ENCODE assay signal across 12 cellular contexts in genomic region chr11:73716153-73717056, GRCh38. TPM values are rescaled to one million over a fixed set of nuclear protein-coding genes. Genes with fewer than 3 reads are reported as not detected.
DNase-seq lines count a peak whose midpoint lies in the region; ATAC-seq and TF ChIP-seq lines count a peak whose summit lies in the region.
"Had no signal": no experiment of that assay in that cellular context is flagged by ENCODE, and none has a peak within 500 bp of the region (broad histone marks: within the 10 kb centered on the region; RNA-seq: fewer than 3 reads in every experiment).

No MANE protein-coding gene starts in this region.

- H3K27me3 ChIP-seq in CD4-positive, alpha-beta T cell (ENCODE audit: control insufficient read depth, insufficient read depth, low read length) = no peaks in the 10 kb centered on the region
- H3K27me3 ChIP-seq in sigmoid colon = no peaks in the 10 kb centered on the region
- H3K27me3 ChIP-seq: esophagus squamous epithelium had no signal

- no peak for TF ChIP-seq CTCF in CD4-positive, alpha-beta T cell (IDR thresholded peaks at IDR 0.05)
- TF ChIP-seq CTCF in HFFc6 (IDR thresholded peaks at IDR 0.05) = no peak
- no peak for TF ChIP-seq CTCF in sigmoid colon (IDR thresholded peaks at IDR 0.05)

- no peak overlapping the region for H3K4me3 ChIP-seq in sigmoid colon
- H3K4me3 ChIP-seq: esophagus squamous epithelium had no signal

- intact Hi-C loops in CD4-positive, alpha-beta T cell (cut with DNase I, micrococcal nuclease) = no loop called here
- intact Hi-C loops in sigmoid colon (cut with DNase I) = no loop called here

- no peaks in the 10 kb centered on the region for H3K9me3 ChIP-seq in CD4-positive, alpha-beta T cell (ENCODE audit: control insufficient read depth, low read length)
- no peaks in the 10 kb centered on the region for H3K9me3 ChIP-seq in sigmoid colon
- H3K9me3 ChIP-seq: esophagus squamous epithelium had no signal

- H3K27me3 Mint-ChIP-seq in CD4-positive, alpha-beta T cell = no peaks in the 10 kb centered on the region
- H3K27me3 Mint-ChIP-seq in HFFc6 (ENCODE audit: insufficient read depth) = no peaks in the 10 kb centered on the region
- no peaks in the 10 kb centered on the region for H3K27me3 Mint-ChIP-seq in T-helper 2 cell treated with Interferon-gamma antibody and Interleukin-4, amounts not matched to agents 5 μg/mL and 100 μg/mL, for 36 hours (ENCODE audit: low read depth)

- peaks cover 0 to 45% (median 9%) of the 10 kb centered on the region in 4 donors for H3K36me3 ChIP-seq in sigmoid colon

- DNase-seq in CD4-positive, alpha-beta T cell = no peak
- no peak for DNase-seq in HFFc6
- DNase-seq in T-helper 2 cell treated with Interferon-gamma antibody and Interleukin-4, amounts not matched to agents 5 μg/mL and 100 μg/mL, for 36 hours (ENCODE audit: low spot score) = no peak
- peak; percentile 11 for DNase-seq in kidney tubule cell (ENCODE audit: low spot score)
- no peak for DNase-seq in sigmoid colon
- DNase-seq in NCI-H1417 (lab: John Stamatoyannopoulos, UW) = no peak
- DNase-seq: EL, esophagus squamous epithelium, kidney glomerular epithelial cell, NCI-H524 treated with DMSO at 0.1 percent for 48 hours had no signal

- TF ChIP-seq POLR2A in sigmoid colon (IDR thresholded peaks at IDR 0.05) = no peak

- peaks cover 56% of the 10 kb centered on the region for H3K36me3 Mint-ChIP-seq in CD4-positive, alpha-beta T cell (ENCODE audit: low read depth)
- H3K36me3 Mint-ChIP-seq in HFFc6 (ENCODE audit: low read depth) = peaks cover 12% of the 10 kb centered on the region; the same call in 1 of the 2 replicates
- H3K36me3 Mint-ChIP-seq in T-helper 2 cell treated with Interferon-gamma antibody and Interleukin-4, amounts not matched to agents 5 μg/mL and 100 μg/mL, for 36 hours (ENCODE audit: low read depth) = peaks cover 27% of the 10 kb centered on the region

- H3K4me1 ChIP-seq in sigmoid colon = peaks cover 0 to 4% (median 0%) of the 10 kb centered on the region in 4 donors

- CTCF ChIA-PET in CD4-positive, alpha-beta T cell (lab: Charles Lee) = no interaction called here

- peaks cover 5% of the 10 kb centered on the region for H3K4me1 Mint-ChIP-seq in CD4-positive, alpha-beta T cell (ENCODE audit: low read depth)
- H3K4me1 Mint-ChIP-seq in HFFc6 (ENCODE audit: low read depth) = peaks cover 13% of the 10 kb centered on the region
- H3K4me1 Mint-ChIP-seq in T-helper 2 cell treated with Interferon-gamma antibody and Interleukin-4, amounts not matched to agents 5 μg/mL and 100 μg/mL, for 36 hours (ENCODE audit: low read depth) = peaks cover 5% of the 10 kb centered on the region

- POLR2A ChIA-PET in CD4-positive, alpha-beta T cell (lab: Charles Lee) = no interaction called here

- H3K27ac ChIP-seq in CD4-positive, alpha-beta T cell (ENCODE audit: low read depth, low read length) = no peak overlapping the region
- no peak overlapping the region for H3K27ac ChIP-seq in sigmoid colon

- 71 to 79% methylated on average over 1 of the region's 1 CpG for WGBS in sigmoid colon, 2 donors

- H3K4me3 Mint-ChIP-seq in CD4-positive, alpha-beta T cell = no peak overlapping the region
- no peak overlapping the region for H3K4me3 Mint-ChIP-seq in HFFc6
- H3K4me3 Mint-ChIP-seq in T-helper 2 cell treated with Interferon-gamma antibody and Interleukin-4, amounts not matched to agents 5 μg/mL and 100 μg/mL, for 36 hours = peak overlapping the region; percentile 19

- H3K27ac Mint-ChIP-seq in CD4-positive, alpha-beta T cell = peak overlapping the region; percentile 61
- peak overlapping the region; percentile 40 for H3K27ac Mint-ChIP-seq in HFFc6
- H3K27ac Mint-ChIP-seq in T-helper 2 cell treated with Interferon-gamma antibody and Interleukin-4, amounts not matched to agents 5 μg/mL and 100 μg/mL, for 36 hours = peak overlapping the region; percentile 79

- H3K9me3 Mint-ChIP-seq in CD4-positive, alpha-beta T cell = no peaks in the 10 kb centered on the region
- H3K9me3 Mint-ChIP-seq in HFFc6 = no peaks in the 10 kb centered on the region
- H3K9me3 Mint-ChIP-seq in T-helper 2 cell treated with Interferon-gamma antibody and Interleukin-4, amounts not matched to agents 5 μg/mL and 100 μg/mL, for 36 hours = no peaks in the 10 kb centered on the region

- TF ChIP-seq EP300 in sigmoid colon (IDR thresholded peaks at IDR 0.05) = no peak

- ATAC-seq in CD4-positive, alpha-beta T cell (ENCODE audit: poor library complexity) = peak; percentile 75
- ATAC-seq in HG02938 (IDR thresholded peaks at IDR 0.05; ENCODE audit: unreplicated experiment) (no peak), GM18517 (IDR thresholded peaks at IDR 0.05; ENCODE audit: unreplicated experiment) (no peak)

RNA-seq across cellular contexts. Expression of gene RAB6A, which starts 44.5 kb away (rescaled TPM):
- 10 to 100 TPM; 42.6 to 49.3 TPM for total RNA-seq in CD4-positive, alpha-beta T cell
- 100 to 1,000 TPM in 5 of 6 experiments, 10 to 100 TPM in 1; 91.7 to 130 (median 109) TPM for total RNA-seq in HFFc6 (2021; fragmentation: NEBNext Ultra II Directional; extraction: Animal tissue kit (Norgen Biotek cat#: 25700))
- total RNA-seq in sigmoid colon = 100 to 1,000 TPM; 110 to 162 (median 140) TPM
- polyA plus RNA-seq in sigmoid colon = 100 to 1,000 TPM in 1 of 3 donors, 10 to 100 TPM in 2; 60.9 to 118 (median 92.5) TPM
